ENCODE assay signal across 11 cellular contexts in the genomic region with DNA sequence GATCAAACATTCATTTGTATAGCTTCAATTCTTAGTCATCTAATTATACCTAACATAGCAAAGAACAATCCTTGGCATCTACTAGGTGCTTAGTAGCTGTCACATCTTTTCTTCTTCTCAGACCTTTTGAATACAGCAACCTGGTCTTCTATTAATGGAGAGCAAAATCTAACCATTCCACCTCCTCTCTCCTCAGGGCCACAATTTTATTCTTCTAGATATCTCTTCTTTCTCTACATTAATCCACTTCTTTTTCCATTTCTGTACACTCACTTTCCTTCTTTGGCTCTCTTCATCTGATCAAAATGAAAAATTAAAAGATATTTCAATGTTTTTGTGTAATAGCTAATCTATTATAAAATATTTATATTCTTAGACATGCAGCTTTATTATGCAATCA. TPM values are rescaled to one million over a fixed set of nuclear protein-coding genes. Genes with fewer than 3 reads are reported as not detected.
DNase-seq lines count a peak whose midpoint lies in the region; ATAC-seq and TF ChIP-seq lines count a peak whose summit lies in the region.
"Had no signal": no experiment of that assay in that cellular context is flagged by ENCODE, and none has a peak within 500 bp of the region (broad histone marks: within the 10 kb centered on the region; RNA-seq: fewer than 3 reads in every experiment).

No MANE protein-coding gene starts in this region.

- no peak for ATAC-seq in activated T-cell treated with anti-CD3 and anti-CD28 coated beads, Interleukin-2, amount 50 U/mL, for 72 hours (replicated peaks in 1 of 2)
- ATAC-seq in activated T-helper 17 cell treated with anti-CD3 and anti-CD28 coated beads, Interleukin-2, amount 50 U/mL, for 72 hours (replicated peaks), result no peak
- ATAC-seq in left lung (no peak), thoracic aorta (ENCODE audit: insufficient number of reproducible peaks, low FRiP score, low read depth) (no peak)

- no peaks in the 10 kb centered on the region for H3K9me3 Mint-ChIP-seq in activated T-cell treated with anti-CD3 and anti-CD28 coated beads, Interleukin-2, amount 50 U/mL, for 72 hours
- no peaks in the 10 kb centered on the region for H3K9me3 Mint-ChIP-seq in activated T-helper 17 cell treated with anti-CD3 and anti-CD28 coated beads, Interleukin-2, amount 50 U/mL, for 72 hours
- H3K9me3 Mint-ChIP-seq: activated CD4-positive, alpha-beta memory T cell treated with anti-CD3 and anti-CD28 coated beads for 36 hours; nephron had no signal

- H3K27ac ChIP-seq in left lung, result peak overlapping the region; percentile 83 to 88
- peak overlapping the region in 1 of 2 donors; percentile 68 for H3K27ac ChIP-seq in thoracic aorta

- no peaks in the 10 kb centered on the region for H3K27me3 ChIP-seq in left lung
- no peaks in the 10 kb centered on the region for H3K27me3 ChIP-seq in thoracic aorta (replicated peaks; ENCODE audit: insufficient read depth)

- DNase-seq in activated T-cell treated with anti-CD3 and anti-CD28 coated beads, Interleukin-2, amount 50 U/mL, for 72 hours, result no peak
- no peak for DNase-seq in activated T-cell treated with anti-CD3 and anti-CD28 coated beads, Interleukin-2, amount 50 U/mL, for 1 hour
- DNase-seq in left lung (no peak), thoracic aorta (ENCODE audit: low spot score) (no peak), NCI-H2107 (lab: John Stamatoyannopoulos, UW) (no peak), NCI-H226 (no peak), GM10266 (ENCODE audit: extremely low spot score) (no peak)
- DNase-seq: NCI-H1092 treated with DMSO at 0.1 percent for 48 hours had no signal

- no peaks in the 10 kb centered on the region for H3K36me3 Mint-ChIP-seq in activated T-cell treated with anti-CD3 and anti-CD28 coated beads, Interleukin-2, amount 50 U/mL, for 72 hours (ENCODE audit: insufficient read depth in 2 of 2)
- no peaks in the 10 kb centered on the region for H3K36me3 Mint-ChIP-seq in activated T-helper 17 cell treated with anti-CD3 and anti-CD28 coated beads, Interleukin-2, amount 50 U/mL, for 72 hours (ENCODE audit: low read depth)
- H3K36me3 Mint-ChIP-seq: activated CD4-positive, alpha-beta memory T cell treated with anti-CD3 and anti-CD28 coated beads for 36 hours had no signal

- H3K36me3 ChIP-seq in left lung (no peaks in the 10 kb centered on the region), thoracic aorta (no peaks in the 10 kb centered on the region)

- peaks cover 8% of the 10 kb centered on the region for H3K27me3 Mint-ChIP-seq in activated T-cell treated with anti-CD3 and anti-CD28 coated beads, Interleukin-2, amount 50 U/mL, for 72 hours (ENCODE audit: low read depth)
- peaks cover 2% of the 10 kb centered on the region for H3K27me3 Mint-ChIP-seq in activated T-helper 17 cell treated with anti-CD3 and anti-CD28 coated beads, Interleukin-2, amount 50 U/mL, for 72 hours

- H3K4me1 ChIP-seq in left lung (peaks cover 19 to 44% of the 10 kb centered on the region in 2 donors), thoracic aorta (ENCODE audit: control insufficient read depth in 1 of 2, low read depth in 2 of 2) (peaks cover 7 to 9% of the 10 kb centered on the region in 2 donors)

- no peaks in the 10 kb centered on the region for H3K9me3 ChIP-seq in left lung
- no peaks in the 10 kb centered on the region for H3K9me3 ChIP-seq in thoracic aorta

- intact Hi-C loops in left lung (cut with DNase I), result loop anchor here in 1 of 2 donors (5.0 kb wide), 2 partner anchors 59 to 74 kb away; partner anchors contain the start of gene HLA-DPB1

- no peak overlapping the region for H3K4me3 ChIP-seq in left lung
- H3K4me3 ChIP-seq in thoracic aorta, result peak overlapping the region; percentile 57

- H3K4me1 Mint-ChIP-seq in activated T-cell treated with anti-CD3 and anti-CD28 coated beads, Interleukin-2, amount 50 U/mL, for 72 hours (ENCODE audit: low read depth), result peaks cover 26% of the 10 kb centered on the region
- peaks cover 14% of the 10 kb centered on the region for H3K4me1 Mint-ChIP-seq in activated T-helper 17 cell treated with anti-CD3 and anti-CD28 coated beads, Interleukin-2, amount 50 U/mL, for 72 hours

- H3K4me3 Mint-ChIP-seq in activated T-cell treated with anti-CD3 and anti-CD28 coated beads, Interleukin-2, amount 50 U/mL, for 72 hours, result peak overlapping the region in 1 of 2 donors; percentile 83
- peak overlapping the region; percentile 74 for H3K4me3 Mint-ChIP-seq in activated T-helper 17 cell treated with anti-CD3 and anti-CD28 coated beads, Interleukin-2, amount 50 U/mL, for 72 hours
- H3K4me3 Mint-ChIP-seq: activated CD4-positive, alpha-beta memory T cell treated with anti-CD3 and anti-CD28 coated beads for 36 hours had no signal

- TF ChIP-seq CTCF in left lung (IDR thresholded peaks at IDR 0.05) (no peak), thoracic aorta (IDR thresholded peaks at IDR 0.05) (no peak), GM10266 (IDR thresholded peaks at IDR 0.05; ENCODE audit: control insufficient read depth, insufficient read depth, low read depth, missing control alignments) (no peak)

- H3K27ac Mint-ChIP-seq in activated T-cell treated with anti-CD3 and anti-CD28 coated beads, Interleukin-2, amount 50 U/mL, for 72 hours, result peak overlapping the region; percentile 47
- peak overlapping the region; percentile 59 for H3K27ac Mint-ChIP-seq in activated T-helper 17 cell treated with anti-CD3 and anti-CD28 coated beads, Interleukin-2, amount 50 U/mL, for 72 hours
- H3K27ac Mint-ChIP-seq: activated CD4-positive, alpha-beta memory T cell treated with anti-CD3 and anti-CD28 coated beads for 36 hours had no signal

RNA-seq across cellular contexts. Expression of gene HLA-DOA, which starts 9.0 kb away (rescaled TPM):
- total RNA-seq in activated T-cell treated with anti-CD3 and anti-CD28 coated beads, Interleukin-2, amount 50 U/mL, for 72 hours, result 1 to 10 TPM; 3.1 to 3.9 TPM
- 1 to 10 TPM in 1 of 2 donors, under 1 TPM in 1; 0.56 to 7.8 TPM for total RNA-seq in activated T-helper 17 cell treated with anti-CD3 and anti-CD28 coated beads, Interleukin-2, amount 50 U/mL, for 72 hours
- total RNA-seq in left lung, result 10 to 100 TPM; 15.3 to 20.6 TPM
- 10 to 100 TPM in 1 of 2 donors, 1 to 10 TPM in 1; 5.8 to 19.4 TPM for total RNA-seq in thoracic aorta

RNA-seq across cellular contexts. Expression of gene BRD2, which starts 50.0 kb away (rescaled TPM):
- total RNA-seq in activated T-cell treated with anti-CD3 and anti-CD28 coated beads, Interleukin-2, amount 50 U/mL, for 72 hours, result 100 to 1,000 TPM; 238 to 291 TPM
- total RNA-seq in activated T-helper 17 cell treated with anti-CD3 and anti-CD28 coated beads, Interleukin-2, amount 50 U/mL, for 72 hours, result 100 to 1,000 TPM; 229 to 281 TPM
- total RNA-seq in left lung (100 to 1,000 TPM; 125 to 174 TPM), thoracic aorta (100 to 1,000 TPM; 134 to 169 TPM)

RNA-seq across cellular contexts. Expression of gene HLA-DPA1, which starts 55.0 kb away (rescaled TPM):
- 10 to 100 TPM; 11.4 to 25.8 TPM for total RNA-seq in activated T-cell treated with anti-CD3 and anti-CD28 coated beads, Interleukin-2, amount 50 U/mL, for 72 hours
- 100 to 1,000 TPM in 1 of 2 donors, 10 to 100 TPM in 1; 40.5 to 136 TPM for total RNA-seq in activated T-helper 17 cell treated with anti-CD3 and anti-CD28 coated beads, Interleukin-2, amount 50 U/mL, for 72 hours
- total RNA-seq in left lung (100 to 1,000 TPM; 354 to 476 TPM), thoracic aorta (100 to 1,000 TPM; 141 to 148 TPM)

RNA-seq across cellular contexts. Expression of gene HLA-DPB1, which starts 57.4 kb away (rescaled TPM):
- 10 to 100 TPM; 12.5 to 20.9 TPM for total RNA-seq in activated T-cell treated with anti-CD3 and anti-CD28 coated beads, Interleukin-2, amount 50 U/mL, for 72 hours
- 10 to 100 TPM; 21.4 to 69.1 TPM for total RNA-seq in activated T-helper 17 cell treated with anti-CD3 and anti-CD28 coated beads, Interleukin-2, amount 50 U/mL, for 72 hours
- total RNA-seq in left lung (100 to 1,000 TPM; 206 to 326 TPM), thoracic aorta (100 to 1,000 TPM in 1 of 2 donors, 10 to 100 TPM in 1; 78.4 to 112 TPM)
